12 cellular contexts compared by ENCODE assay signal in the genomic region with DNA sequence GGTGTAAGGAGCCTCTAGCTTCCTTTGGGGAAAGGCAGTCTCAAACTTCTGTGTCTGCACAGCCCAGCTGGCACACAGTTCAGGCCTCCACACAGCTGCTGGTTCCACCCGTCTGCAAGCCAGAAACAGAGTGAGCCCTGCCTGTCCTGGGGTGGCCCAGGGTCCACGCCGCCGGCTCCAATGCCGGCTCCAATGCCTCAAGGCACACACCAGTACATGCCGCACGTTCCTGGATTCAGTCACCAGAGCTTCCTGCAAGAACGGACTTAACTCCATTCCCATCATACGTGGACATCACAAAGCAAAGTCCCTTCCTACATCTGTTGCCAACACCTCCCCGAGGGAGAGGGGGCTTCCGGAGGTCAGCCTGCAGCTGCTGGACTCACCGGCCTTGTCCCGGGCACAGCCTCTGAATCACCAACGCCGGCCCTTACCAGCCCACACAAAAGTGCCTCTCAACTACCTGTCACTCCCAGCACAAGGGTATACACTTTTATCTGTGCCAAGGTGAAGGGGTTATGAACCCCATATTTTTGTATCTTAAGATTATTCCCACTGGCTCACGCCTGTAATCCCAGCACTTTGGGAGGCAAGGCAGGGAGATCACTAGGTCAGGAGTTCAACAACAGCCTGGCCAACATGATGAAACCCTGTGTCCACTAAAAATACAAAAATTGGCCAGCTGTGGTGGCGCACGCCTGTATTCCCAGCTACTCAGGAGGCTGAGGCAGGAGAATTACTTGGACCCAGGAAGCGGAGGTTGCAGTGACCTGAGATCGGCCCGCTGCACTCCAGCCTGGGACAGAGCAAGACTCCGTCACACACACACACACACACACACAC. TPM values are rescaled to one million over a fixed set of nuclear protein-coding genes. Genes with fewer than 3 reads are reported as not detected.
A peak's percentile ranks its signal among the peaks of the same experiment; 100 is the strongest.
DNase-seq lines count a peak whose midpoint lies in the region; ATAC-seq and TF ChIP-seq lines count a peak whose summit lies in the region.
"Had no signal": no experiment of that assay in that cellular context is flagged by ENCODE, and none has a peak within 500 bp of the region (broad histone marks: within the 10 kb centered on the region; RNA-seq: fewer than 3 reads in every experiment).

No MANE protein-coding gene starts in this region.

- H2AFZ ChIP-seq in mammary epithelial cell (ENCODE audit: low read depth, low read length) = no peak overlapping the region

- peaks cover 43% of the 10 kb centered on the region for H3K4me1 ChIP-seq in mammary epithelial cell (ENCODE audit: insufficient read depth, low read length)
- H3K4me1 ChIP-seq in right atrium auricular region = peaks cover 0 to 82% of the 10 kb centered on the region in 2 donors

- H3K9ac ChIP-seq in mammary epithelial cell (ENCODE audit: insufficient read depth, low read length) = peak overlapping the region; percentile 47

- H4K20me1 ChIP-seq in mammary epithelial cell (ENCODE audit: insufficient read depth, low read length) = peaks cover 4% of the 10 kb centered on the region

- no peak overlapping the region for H3K27ac Mint-ChIP-seq in natural killer cell treated with Interleukin-12 subunit alpha and Interleukin-12 subunit beta and Interleukin-15 and Interleukin-18, amount 100 ng/mL, for 72 hours

- TF ChIP-seq CTCF in mammary epithelial cell (conservative IDR thresholded peaks at IDR 0.05 in 1 of 2, IDR thresholded peaks at IDR 0.05 in 1 of 2; ENCODE audit: extremely low read depth in 1 of 2, insufficient read depth in 1 of 2, low read depth in 1 of 2, low read length in 2 of 2) (no peak), right atrium auricular region (IDR thresholded peaks at IDR 0.05) (no peak)

- peak overlapping the region; percentile 66 for H3K27ac ChIP-seq in mammary epithelial cell (ENCODE audit: insufficient read depth, low read depth, low read length)
- peak overlapping the region; percentile 65 to 84 for H3K27ac ChIP-seq in right atrium auricular region

- H3K4me2 ChIP-seq in mammary epithelial cell (ENCODE audit: insufficient read depth, low read depth, low read length) = peak overlapping the region; percentile 70

- peaks cover 36 to 49% of the 10 kb centered on the region in 2 donors for H3K4me1 Mint-ChIP-seq in natural killer cell treated with Interleukin-12 subunit alpha and Interleukin-12 subunit beta and Interleukin-15 and Interleukin-18, amount 100 ng/mL, for 72 hours (ENCODE audit: low read depth in 2 of 2)

- H3K27me3 ChIP-seq in mammary epithelial cell (ENCODE audit: insufficient read depth, low read length) (no peaks in the 10 kb centered on the region), right atrium auricular region (no peaks in the 10 kb centered on the region)

- H3K27me3 Mint-ChIP-seq in natural killer cell treated with Interleukin-12 subunit alpha and Interleukin-12 subunit beta and Interleukin-15 and Interleukin-18, amount 100 ng/mL, for 72 hours = no peaks in the 10 kb centered on the region

- no TSS peak for BruUV-seq in mammary epithelial cell (replicated peaks; lab: Mats Ljungman, UMichigan)

- intact Hi-C loops in mammary epithelial cell (cut with micrococcal nuclease) (loop anchor here (1.0 kb wide), 2 partner anchors 12 to 54 kb away; partner anchors contain the start of gene STAP2), head of caudate nucleus (cut with DNase I) (no loop called here)

- H3K4me3 Mint-ChIP-seq in natural killer cell treated with Interleukin-12 subunit alpha and Interleukin-12 subunit beta and Interleukin-15 and Interleukin-18, amount 100 ng/mL, for 72 hours = no peak overlapping the region

- no peaks in the 10 kb centered on the region for H3K9me3 ChIP-seq in mammary epithelial cell (replicated peaks; ENCODE audit: insufficient read depth, low read length)
- H3K9me3 ChIP-seq in right atrium auricular region = no peaks in the 10 kb centered on the region

- H3K79me2 ChIP-seq in mammary epithelial cell (ENCODE audit: insufficient read depth, low read length) = peaks cover 99% of the 10 kb centered on the region

- in situ Hi-C loops in mammary epithelial cell (cut with MboI; ENCODE audit: low sequenced_read_pairs in 2 of 2) = no loop called here

- no peaks in the 10 kb centered on the region for H3K36me3 Mint-ChIP-seq in natural killer cell treated with Interleukin-12 subunit alpha and Interleukin-12 subunit beta and Interleukin-15 and Interleukin-18, amount 100 ng/mL, for 72 hours

- CTCF ChIA-PET in mammary epithelial cell (lab: Charles Lee; ENCODE audit: low non-redundant PET) = interaction anchor here (2.4 kb wide), 1 partner anchor 8 kb away, joined by 10 read pairs; the partner anchor contains the start of gene SH3GL1

- H3K4me3 ChIP-seq in mammary epithelial cell (replicated peaks in 1 of 3; ENCODE audit: insufficient read depth in 1 of 3, low read depth in 2 of 3, low read length in 3 of 3) (peak overlapping the region in 2 of 3 experiments; percentile 2 to 20), right atrium auricular region (no peak overlapping the region)

- DNase-seq in EL (peak; percentile 93), mammary epithelial cell (peak; percentile 48), right atrium auricular region (ENCODE audit: low spot score) (no peak), renal cortical epithelial cell (ENCODE audit: low read depth) (peak; percentile 68), NCI-H524 (lab: John Stamatoyannopoulos, UW) (no peak), NCI-H1048 (lab: John Stamatoyannopoulos, UW) (no peak), head of caudate nucleus (no peak)
- no peak for DNase-seq in natural killer cell treated with Interleukin-12 subunit alpha and Interleukin-12 subunit beta and Interleukin-15 and Interleukin-18, amount 100 ng/mL, for 72 hours (ENCODE audit: low spot score)
- DNase-seq: activated CD4-positive, alpha-beta T cell treated with anti-CD3 and anti-CD28 coated beads, Interleukin-2, amount 50 U/mL, for 48 hours; DND-41; hippocampal formation; NCI-H510A treated with DMSO at 0.1 percent for 48 hours had no signal

- H3K9me3 Mint-ChIP-seq in natural killer cell treated with Interleukin-12 subunit alpha and Interleukin-12 subunit beta and Interleukin-15 and Interleukin-18, amount 100 ng/mL, for 72 hours = no peaks in the 10 kb centered on the region

- dilution Hi-C loops in mammary epithelial cell (cut with HindIII; ENCODE audit: low sequenced_read_pairs) = no loop called here

- 44% methylated on average over 16 of the region's 22 CpGs for WGBS in mammary epithelial cell (ENCODE audit: low coverage, missing lambda C conversion rate)

- ATAC-seq in natural killer cell treated with Interleukin-12 subunit alpha and Interleukin-12 subunit beta and Interleukin-15 and Interleukin-18, amount 100 ng/mL, for 72 hours = no peak

- H3K36me3 ChIP-seq in mammary epithelial cell (ENCODE audit: insufficient read depth, low read length) (peaks cover 13% of the 10 kb centered on the region), right atrium auricular region (no peaks in the 10 kb centered on the region)

RNA-seq across cellular contexts. Expression of gene SH3GL1, which starts 8.4 kb away (rescaled TPM):
- total RNA-seq in mammary epithelial cell (100 to 1,000 TPM in 1 of 2 donors, 10 to 100 TPM in 1; 80.5 to 149 TPM), right atrium auricular region (10 to 100 TPM; 17.5 to 31.9 TPM), renal cortical epithelial cell (30.6 and 51.2 TPM in 2 replicates)
- polyA plus RNA-seq in mammary epithelial cell = 84.9 TPM
- 55.7 TPM for polyA minus RNA-seq in mammary epithelial cell
- total RNA-seq in natural killer cell treated with Interleukin-12 subunit alpha and Interleukin-12 subunit beta and Interleukin-15 and Interleukin-18, amount 100 ng/mL, for 72 hours = 10 to 100 TPM; 47.0 to 50.8 TPM

RNA-seq across cellular contexts. Expression of gene CHAF1A, which starts 10.5 kb away (rescaled TPM):
- total RNA-seq in mammary epithelial cell (10 to 100 TPM in 1 of 2 donors, 1 to 10 TPM in 1; 4.0 to 30.0 TPM), right atrium auricular region (1 to 10 TPM; 2.6 to 5.0 TPM), renal cortical epithelial cell (5.6 and 10.9 TPM in 2 replicates)
- polyA plus RNA-seq in mammary epithelial cell = 24.4 TPM
- polyA minus RNA-seq in mammary epithelial cell = 16.8 TPM
- 100 to 1,000 TPM in 1 of 2 donors, 10 to 100 TPM in 1; 54.6 to 125 TPM for total RNA-seq in natural killer cell treated with Interleukin-12 subunit alpha and Interleukin-12 subunit beta and Interleukin-15 and Interleukin-18, amount 100 ng/mL, for 72 hours

RNA-seq across cellular contexts. Expression of gene MPND, which starts 48.6 kb away (rescaled TPM):
- total RNA-seq in mammary epithelial cell = 10 to 100 TPM in 1 of 2 donors, 1 to 10 TPM in 1; 4.3 to 12.5 TPM
- 5.5 TPM for polyA plus RNA-seq in mammary epithelial cell
- 2.0 TPM for polyA minus RNA-seq in mammary epithelial cell
- total RNA-seq in right atrium auricular region = 1 to 10 TPM; 6.2 to 7.3 TPM
- total RNA-seq in renal cortical epithelial cell = 6.9 and 7.2 TPM in 2 replicates
- total RNA-seq in natural killer cell treated with Interleukin-12 subunit alpha and Interleukin-12 subunit beta and Interleukin-15 and Interleukin-18, amount 100 ng/mL, for 72 hours = 10 to 100 TPM; 28.3 to 73.5 TPM

RNA-seq across cellular contexts. Expression of gene STAP2, which starts 53.3 kb away (rescaled TPM):
- total RNA-seq in mammary epithelial cell = 10 to 100 TPM; 26.7 to 52.8 TPM
- polyA plus RNA-seq in mammary epithelial cell = 55.0 TPM
- polyA minus RNA-seq in mammary epithelial cell = 40.1 TPM
- 10 to 100 TPM in 1 of 2 donors, 1 to 10 TPM in 1; 4.8 to 11.8 TPM for total RNA-seq in right atrium auricular region
- total RNA-seq in renal cortical epithelial cell = 26.6 and 89.1 TPM in 2 replicates
- total RNA-seq in natural killer cell treated with Interleukin-12 subunit alpha and Interleukin-12 subunit beta and Interleukin-15 and Interleukin-18, amount 100 ng/mL, for 72 hours = 10 to 100 TPM in 1 of 2 donors, 1 to 10 TPM in 1; 7.3 to 12.8 TPM

Comparison
In these comparisons a context has a peak if more than half of its experiments do, and no peak if none do; other contexts are left out.
1. DNase-seq: peak in EL (single experiment), mammary epithelial cell (single experiment) and renal cortical epithelial cell (single experiment); none in right atrium auricular region (single experiment), NCI-H524 (0 of 2), NCI-H1048 (single experiment), head of caudate nucleus (0 of 42) and natural killer cell treated with Interleukin-12 subunit alpha and Interleukin-12 subunit beta and Interleukin-15 and Interleukin-18, amount 100 ng/mL, for 72 hours (single experiment).
2. H3K4me3 ChIP-seq: peak in mammary epithelial cell (2 of 3); none in right atrium auricular region (0 of 2).